Comparison of ENCODE assay signal across 9 cellular contexts in the genomic region with DNA sequence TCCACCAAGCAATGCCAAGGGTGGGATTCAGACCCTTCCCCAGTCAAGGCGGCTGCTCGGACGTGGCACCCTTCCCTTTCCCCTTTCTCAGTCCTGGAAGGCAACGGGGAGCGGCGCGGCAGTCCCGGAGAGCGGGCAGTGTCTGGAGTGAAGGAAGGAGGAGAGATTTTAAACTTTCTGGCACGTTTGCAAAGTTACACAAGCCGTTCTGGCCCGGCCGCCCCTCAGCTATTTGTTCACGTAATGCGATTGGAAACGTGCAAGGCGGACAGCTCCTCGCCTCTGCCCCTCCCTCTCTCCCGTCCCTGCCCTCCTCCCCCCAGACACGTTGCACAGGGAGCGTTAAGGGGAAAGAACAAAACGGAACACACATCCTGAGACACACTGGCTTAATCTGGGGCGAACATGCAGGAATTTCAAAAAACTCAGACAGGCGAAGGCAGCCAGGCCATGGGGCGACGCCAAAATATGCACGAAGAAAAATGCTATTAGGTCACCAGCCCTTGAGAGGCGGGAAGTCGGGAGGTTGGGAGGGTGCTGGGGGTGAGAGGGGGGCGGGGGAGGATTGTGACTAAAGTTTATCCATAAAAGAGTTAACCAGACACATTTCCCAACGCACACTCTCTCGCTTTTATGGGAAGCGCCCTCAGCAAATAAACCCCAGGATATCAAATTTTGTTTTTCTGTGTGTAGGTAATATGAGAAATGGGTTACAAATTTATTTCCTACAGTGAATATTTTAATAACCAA. TPM values are rescaled to one million over a fixed set of nuclear protein-coding genes. Genes with fewer than 3 reads are reported as not detected.
DNase-seq lines count a peak whose midpoint lies in the region; ATAC-seq, FAIRE-seq and TF ChIP-seq lines count a peak whose summit lies in the region.
"Had no signal": no experiment of that assay in that cellular context is flagged by ENCODE, and none has a peak within 500 bp of the region (broad histone marks: within the 10 kb centered on the region; RNA-seq: fewer than 3 reads in every experiment).

A gene with protein sequence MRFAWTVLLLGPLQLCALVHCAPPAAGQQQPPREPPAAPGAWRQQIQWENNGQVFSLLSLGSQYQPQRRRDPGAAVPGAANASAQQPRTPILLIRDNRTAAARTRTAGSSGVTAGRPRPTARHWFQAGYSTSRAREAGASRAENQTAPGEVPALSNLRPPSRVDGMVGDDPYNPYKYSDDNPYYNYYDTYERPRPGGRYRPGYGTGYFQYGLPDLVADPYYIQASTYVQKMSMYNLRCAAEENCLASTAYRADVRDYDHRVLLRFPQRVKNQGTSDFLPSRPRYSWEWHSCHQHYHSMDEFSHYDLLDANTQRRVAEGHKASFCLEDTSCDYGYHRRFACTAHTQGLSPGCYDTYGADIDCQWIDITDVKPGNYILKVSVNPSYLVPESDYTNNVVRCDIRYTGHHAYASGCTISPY (minus strand): TSS at position 144 of the 750 bp plus-strand sequence. CDS start 274 bp downstream, outside the sequence.

- peak within 1 kb of the TSS; percentile 74 for H3K4me3 ChIP-seq in fibroblast of mammary gland (ENCODE audit: control insufficient read depth, low read depth, low read length)

- peaks cover 0 to 2% (median 0%) of the 10 kb centered on the region in 9 donors for H3K9me3 Mint-ChIP-seq in naive thymus-derived CD8-positive, alpha-beta T cell

- peak within 1 kb of the TSS; percentile 51 to 86 (median 72) for H3K4me3 Mint-ChIP-seq in naive thymus-derived CD8-positive, alpha-beta T cell

- peaks cover 10 to 21% (median 16%) of the 10 kb centered on the region in 4 donors for H3K4me1 Mint-ChIP-seq in naive thymus-derived CD8-positive, alpha-beta T cell

- no peak for TF ChIP-seq POLR2A in GM12892 (IDR thresholded peaks at IDR 0.05; ENCODE audit: low read depth, low read length)

- no peak within 1 kb of the TSS for H3K27ac Mint-ChIP-seq in naive thymus-derived CD8-positive, alpha-beta T cell

- peaks cover 34 to 55% (median 50%) of the 10 kb centered on the region in 5 donors for H3K27me3 Mint-ChIP-seq in naive thymus-derived CD8-positive, alpha-beta T cell

- no peak for ATAC-seq in naive thymus-derived CD8-positive, alpha-beta T cell
- ATAC-seq in HG03095 (IDR thresholded peaks at IDR 0.05; ENCODE audit: unreplicated experiment), result no peak

- no peak for FAIRE-seq in GM12892 (lab: Jason Lieb, UNC)

- peaks cover 0 to 12% (median 0%) of the 10 kb centered on the region in 3 donors for H3K36me3 Mint-ChIP-seq in naive thymus-derived CD8-positive, alpha-beta T cell

- DNase-seq in Daoy (ENCODE audit: low read depth), result peak; percentile 95
- peak; percentile 58 for DNase-seq in HK-2 (ENCODE audit: unreplicated experiment)
- peak; percentile 12 for DNase-seq in UCSD-AML1 (lab: John Stamatoyannopoulos, UW; ENCODE audit: unreplicated experiment)
- DNase-seq in fibroblast of mammary gland (ENCODE audit: low read depth), result peak; percentile 93
- DNase-seq in naive thymus-derived CD8-positive, alpha-beta T cell, result no peak
- no peak for DNase-seq in GM12892 (ENCODE audit: insufficient read length)
- DNase-seq in NK-92 (lab: John Stamatoyannopoulos, UW; ENCODE audit: unreplicated experiment), result no peak

- TF ChIP-seq CTCF in fibroblast of mammary gland (conservative IDR thresholded peaks at IDR 0.05; ENCODE audit: control insufficient read depth, insufficient read depth, low read depth, low read length), result no peak

- POLR2A ChIA-PET in naive thymus-derived CD8-positive, alpha-beta T cell (lab: Charles Lee), result no interaction called here

RNA-seq across cellular contexts. Expression of the gene that starts here (rescaled TPM):
- total RNA-seq in Daoy (2014; rRNA removed; shearing (Covaris generic)), result 59.7 and 66.5 TPM in 2 replicates
- total RNA-seq in naive thymus-derived CD8-positive, alpha-beta T cell, result not detected
- not detected for polyA plus RNA-seq in naive thymus-derived CD8-positive, alpha-beta T cell
- 0.47 TPM for polyA plus RNA-seq in GM12892 (2012; ENCODE audit: missing spikeins)
- total RNA-seq: T-helper 1 cell treated with Interleukin-12 subunit alpha and Interleukin-12 subunit beta and Interleukin-4 antibody, amounts not matched to agents 30 ng/mL and 1 ng/mL, for 36 hours had no signal

Comparison
In these comparisons a context has a peak if more than half of its experiments do, and no peak if none do; other contexts are left out.
1. RNA of the gene that starts here (total RNA-seq): 59.7 to 66.5 TPM in Daoy; not detected in naive thymus-derived CD8-positive, alpha-beta T cell; every median in the first group is over 10 times any median in the second.
2. DNase-seq: peak in Daoy (single experiment), HK-2 (single experiment), UCSD-AML1 (single experiment) and fibroblast of mammary gland (single experiment); none in naive thymus-derived CD8-positive, alpha-beta T cell (0 of 10), GM12892 (single experiment) and NK-92 (single experiment).